ENCODE assay signal across 27 cellular contexts in genomic region chr22:46096051-46096450, GRCh38. TPM values are rescaled to one million over a fixed set of nuclear protein-coding genes. Genes with fewer than 3 reads are reported as not detected.
A peak's percentile ranks its signal among the peaks of the same experiment; 100 is the strongest.
DNase-seq lines count a peak whose midpoint lies in the region; ATAC-seq and TF ChIP-seq lines count a peak whose summit lies in the region.
"Had no signal": no experiment of that assay in that cellular context is flagged by ENCODE, and none has a peak within 500 bp of the region (broad histone marks: within the 10 kb centered on the region; RNA-seq: fewer than 3 reads in every experiment).

No MANE protein-coding gene starts in this region.

- H3K9me3 ChIP-seq in RWPE2 (ENCODE audit: severe bottlenecking): no peaks in the 10 kb centered on the region
- H3K9me3 ChIP-seq in stomach smooth muscle (ENCODE audit: control insufficient read depth in 2 of 2, low read length in 2 of 2): no peaks in the 10 kb centered on the region
- no peaks in the 10 kb centered on the region for H3K9me3 ChIP-seq in aorta (ENCODE audit: control insufficient read depth, low read length)
- no peaks in the 10 kb centered on the region for H3K9me3 ChIP-seq in endodermal cell (ENCODE audit: control insufficient read depth, low read length)
- H3K9me3 ChIP-seq: transverse colon had no signal

- H3K4me3 Mint-ChIP-seq in endodermal cell: no peak overlapping the region
- H3K4me3 Mint-ChIP-seq: activated naive CD4-positive, alpha-beta T cell treated with anti-CD3 and anti-CD28 coated beads, Interleukin-2, amount 10 ng/mL, durations not matched to agents 7 days and 5 days; activated T-cell treated with anti-CD3 and anti-CD28 coated beads, Interleukin-2, amount 50 U/mL, for 72 hours; B cell; GM23338; naive B cell; stimulated activated memory B cell treated with anti-CD40 and anti-IgM and Interleukin-4, amounts not matched to agents 10 μg/mL and 1 μg/mL and 100 μg/mL, for 72 hours had no signal

- peaks cover 11% of the 10 kb centered on the region for H3K4me1 ChIP-seq in RWPE2 (ENCODE audit: insufficient read depth, poor library complexity, severe bottlenecking)
- peaks cover 89% of the 10 kb centered on the region for H3K4me1 ChIP-seq in stomach smooth muscle (ENCODE audit: control insufficient read depth, insufficient read depth, low read length)
- no peaks in the 10 kb centered on the region for H3K4me1 ChIP-seq in aorta (ENCODE audit: control insufficient read depth in 1 of 2, insufficient read depth in 2 of 2, low read length in 2 of 2)
- H3K4me1 ChIP-seq in endodermal cell (ENCODE audit: control insufficient read depth, insufficient read depth, low read length): no peaks in the 10 kb centered on the region

- H3K36me3 ChIP-seq in RWPE2 (ENCODE audit: low read depth) (peaks cover 90% of the 10 kb centered on the region), stomach smooth muscle (ENCODE audit: control insufficient read depth in 2 of 2, insufficient read depth in 2 of 2, low read length in 2 of 2) (peaks cover 30 to 32% of the 10 kb centered on the region in 2 donors), aorta (ENCODE audit: control insufficient read depth in 1 of 2, insufficient read depth in 2 of 2, low read length in 1 of 2) (peaks cover 0 to 14% of the 10 kb centered on the region in 2 donors), endodermal cell (ENCODE audit: control insufficient read depth, insufficient read depth, low read length) (no peaks in the 10 kb centered on the region)

- no peak overlapping the region for H3K9ac ChIP-seq in stomach smooth muscle (ENCODE audit: low read length in 2 of 2)
- H3K9ac ChIP-seq in endodermal cell (ENCODE audit: extremely low read depth, low read length, poor library complexity, severe bottlenecking): no peak overlapping the region

- intact Hi-C loops in aorta (cut with DNase I): no loop called here

- H3K27ac ChIP-seq in 22Rv1 (peak overlapping the region; percentile 79), RWPE2 (ENCODE audit: poor library complexity, severe bottlenecking) (peak overlapping the region; percentile 92), layer of hippocampus (ENCODE audit: low read depth, low read length) (peak overlapping the region; percentile 30), stomach smooth muscle (ENCODE audit: low read length) (peak overlapping the region; percentile 37), aorta (ENCODE audit: low read depth in 1 of 2, low read length in 2 of 2) (no peak overlapping the region), endodermal cell (ENCODE audit: low read depth, low read length) (no peak overlapping the region)

- DNase-seq in RWPE2 (ENCODE audit: low spot score): no peak
- DNase-seq in aorta: no peak
- no peak for DNase-seq in DMS153 (lab: John Stamatoyannopoulos, UW)
- DNase-seq in endodermal cell: no peak
- no peak for DNase-seq in NCI-H510A treated with DMSO at 0.1 percent for 48 hours (lab: John Stamatoyannopoulos, UW)
- DNase-seq: activated CD4-positive, alpha-beta T cell treated with anti-CD3 and anti-CD28 coated beads for 4 hours; activated naive CD4-positive, alpha-beta T cell treated with anti-CD3 and anti-CD28 coated beads, Interleukin-2, amount 10 ng/mL, durations not matched to agents 7 days and 5 days; activated T-cell treated with anti-CD3 and anti-CD28 coated beads, Interleukin-2, amount 50 U/mL, for 72 hours; amygdala; caudate nucleus; dermis blood vessel endothelial cell; GF-D8; Kasumi-1; naive B cell; NCI-H1694; NCI-H2171; NCI-H69; nucleus accumbens; stimulated activated CD4-positive, alpha-beta T cell treated with anti-CD3 and anti-CD28 coated beads, Interleukin-4, amount 100 ng/mL, for 1 hour; T-helper 2 cell; transverse colon had no signal

- H3K4me1 Mint-ChIP-seq in endodermal cell: no peaks in the 10 kb centered on the region
- H3K4me1 Mint-ChIP-seq: B cell; GM23338; stimulated activated memory B cell treated with anti-CD40 and anti-IgM and Interleukin-4, amounts not matched to agents 10 μg/mL and 1 μg/mL and 100 μg/mL, for 72 hours had no signal

- H3K27me3 Mint-ChIP-seq in endodermal cell (ENCODE audit: insufficient read depth): no peaks in the 10 kb centered on the region
- H3K27me3 Mint-ChIP-seq: activated naive CD4-positive, alpha-beta T cell treated with anti-CD3 and anti-CD28 coated beads, Interleukin-2, amount 10 ng/mL, durations not matched to agents 7 days and 5 days; B cell; naive B cell; stimulated activated memory B cell treated with anti-CD40 and anti-IgM and Interleukin-4, amounts not matched to agents 10 μg/mL and 1 μg/mL and 100 μg/mL, for 72 hours had no signal

- 81 to 83% methylated on average over 9 of the region's 9 CpGs for WGBS in aorta, 2 donors
- 87 to 98% methylated on average over 6 to 9 of the region's 9 CpGs for WGBS in endodermal cell (ENCODE audit: insufficient coverage in 1 of 2, insufficient read length in 1 of 2), 2 experiments

- H3K27me3 ChIP-seq in RWPE2 (ENCODE audit: insufficient read depth, poor library complexity, severe bottlenecking): no peaks in the 10 kb centered on the region
- no peaks in the 10 kb centered on the region for H3K27me3 ChIP-seq in layer of hippocampus (ENCODE audit: control insufficient read depth, insufficient read depth, low read length)
- no peaks in the 10 kb centered on the region for H3K27me3 ChIP-seq in stomach smooth muscle (ENCODE audit: control insufficient read depth in 1 of 2, insufficient read depth in 2 of 2, low read length in 2 of 2)
- no peaks in the 10 kb centered on the region for H3K27me3 ChIP-seq in aorta (ENCODE audit: control insufficient read depth in 1 of 2, insufficient read depth in 2 of 2, low read length in 1 of 2)
- no peaks in the 10 kb centered on the region for H3K27me3 ChIP-seq in endodermal cell (ENCODE audit: control insufficient read depth, insufficient read depth, low read length, poor library complexity, severe bottlenecking)
- H3K27me3 ChIP-seq: transverse colon had no signal

- H3K36me3 Mint-ChIP-seq in endodermal cell (ENCODE audit: low read depth): no peaks in the 10 kb centered on the region
- H3K36me3 Mint-ChIP-seq: activated naive CD4-positive, alpha-beta T cell treated with anti-CD3 and anti-CD28 coated beads, Interleukin-2, amount 10 ng/mL, durations not matched to agents 7 days and 5 days; naive B cell; stimulated activated memory B cell treated with anti-CD40 and anti-IgM and Interleukin-4, amounts not matched to agents 10 μg/mL and 1 μg/mL and 100 μg/mL, for 72 hours had no signal

- ATAC-seq in RWPE2 (ENCODE audit: low read depth): no peak
- ATAC-seq in aorta (ENCODE audit: low FRiP score): no peak
- ATAC-seq: activated T-cell treated with anti-CD3 and anti-CD28 coated beads, Interleukin-2, amount 50 U/mL, for 72 hours; GM23338; stimulated activated memory B cell treated with anti-CD40 and anti-IgM and Interleukin-4, amounts not matched to agents 10 μg/mL and 1 μg/mL and 100 μg/mL, for 72 hours had no signal

- no peaks in the 10 kb centered on the region for H3K9me3 Mint-ChIP-seq in endodermal cell
- H3K9me3 Mint-ChIP-seq: activated naive CD4-positive, alpha-beta T cell treated with anti-CD3 and anti-CD28 coated beads, Interleukin-2, amount 10 ng/mL, durations not matched to agents 7 days and 5 days; activated T-cell treated with anti-CD3 and anti-CD28 coated beads, Interleukin-2, amount 50 U/mL, for 72 hours; GM23338; naive B cell; stimulated activated memory B cell treated with anti-CD40 and anti-IgM and Interleukin-4, amounts not matched to agents 10 μg/mL and 1 μg/mL and 100 μg/mL, for 72 hours had no signal

- H3K27ac Mint-ChIP-seq in endodermal cell: no peak overlapping the region
- H3K27ac Mint-ChIP-seq: activated naive CD4-positive, alpha-beta T cell treated with anti-CD3 and anti-CD28 coated beads, Interleukin-2, amount 10 ng/mL, durations not matched to agents 7 days and 5 days; activated T-cell treated with anti-CD3 and anti-CD28 coated beads, Interleukin-2, amount 50 U/mL, for 72 hours; B cell; GM23338; naive B cell; stimulated activated memory B cell treated with anti-CD40 and anti-IgM and Interleukin-4, amounts not matched to agents 10 μg/mL and 1 μg/mL and 100 μg/mL, for 72 hours had no signal

- H3K4me3 ChIP-seq in RWPE2 (ENCODE audit: severe bottlenecking) (no peak overlapping the region), stomach smooth muscle (ENCODE audit: low read length in 2 of 2) (no peak overlapping the region), aorta (ENCODE audit: low read length in 2 of 2) (no peak overlapping the region), endodermal cell (ENCODE audit: low read length) (no peak overlapping the region)
- H3K4me3 ChIP-seq: GM23338, transverse colon had no signal

- TF ChIP-seq CTCF in 22Rv1 (IDR thresholded peaks at IDR 0.05): no peak
- no peak for TF ChIP-seq CTCF in RWPE2 (IDR thresholded peaks at IDR 0.05; ENCODE audit: poor library complexity, severe bottlenecking)
- TF ChIP-seq CTCF in endodermal cell (conservative IDR thresholded peaks at IDR 0.05): no peak

RNA-seq across cellular contexts. Expression of gene PPARA, which starts 54.3 kb away (rescaled TPM):
- 10 to 100 TPM; 29.6 to 32.1 TPM for total RNA-seq in aorta
- polyA plus RNA-seq in aorta: 1 to 10 TPM; 6.9 to 9.8 TPM
- total RNA-seq in endodermal cell: 10 to 100 TPM; 15.4 to 18.6 TPM
- polyA plus RNA-seq in endodermal cell (2013, experiment 1 of 2): 5.9 TPM
- polyA plus RNA-seq in endodermal cell (2013, experiment 2 of 2): 5.1 TPM

Comparison
In these comparisons a context has a peak if more than half of its experiments do, and no peak if none do; other contexts are left out.
1. H3K27ac ChIP-seq: peak in 22Rv1 (single experiment), RWPE2 (single experiment), layer of hippocampus (single experiment) and stomach smooth muscle (single experiment); none in aorta (0 of 2) and endodermal cell (single experiment).